8 cellular contexts compared by ENCODE assay signal in genomic region chr22:46736705-46737104, GRCh38. TPM values are rescaled to one million over a fixed set of nuclear protein-coding genes. Genes with fewer than 3 reads are reported as not detected.
DNase-seq lines count a peak whose midpoint lies in the region; ATAC-seq and TF ChIP-seq lines count a peak whose summit lies in the region.

No MANE protein-coding gene starts in this region.

- peaks cover 32% of the 10 kb centered on the region for H3K36me3 Mint-ChIP-seq in activated CD4-positive, alpha-beta memory T cell treated with anti-CD3 and anti-CD28 coated beads, Interleukin-2, amount 10 ng/mL, durations not matched to agents 7 days and 5 days (ENCODE audit: low read depth)

- peak overlapping the region; percentile 99 for H3K4me3 Mint-ChIP-seq in activated CD4-positive, alpha-beta memory T cell treated with anti-CD3 and anti-CD28 coated beads, Interleukin-2, amount 10 ng/mL, durations not matched to agents 7 days and 5 days

- peaks cover 51% of the 10 kb centered on the region for H3K4me1 Mint-ChIP-seq in activated CD4-positive, alpha-beta memory T cell treated with anti-CD3 and anti-CD28 coated beads, Interleukin-2, amount 10 ng/mL, durations not matched to agents 7 days and 5 days

- peak overlapping the region; percentile 100 for H3K27ac Mint-ChIP-seq in activated CD4-positive, alpha-beta memory T cell treated with anti-CD3 and anti-CD28 coated beads, Interleukin-2, amount 10 ng/mL, durations not matched to agents 7 days and 5 days

- in situ Hi-C loops in HAP-1 (cut with MboI; ENCODE audit: low sequenced_read_pairs) = no loop called here

- intact Hi-C loops in heart right ventricle (cut with DNase I) = loop anchor here in 6 of 10 donors (5.0 to 10.0 kb wide), 4 partner anchors 159 to 382 kb away; no protein-coding TSS in a partner anchor

- peak overlapping the region; percentile 96 to 99 (median 98) for H3K27ac ChIP-seq in heart right ventricle
- peak overlapping the region in 19 of 21 experiments; percentile 69 to 97 (median 93) for H3K27ac ChIP-seq in skin epidermis

- no peak for DNase-seq in HAP-1 (ENCODE audit: low spot score in 2 of 2)
- DNase-seq in activated CD4-positive, alpha-beta memory T cell treated with anti-CD3 and anti-CD28 coated beads, Interleukin-2, amount 10 ng/mL, durations not matched to agents 7 days and 5 days = no peak
- no peak for DNase-seq in heart right ventricle
- DNase-seq in MV-4-11 (lab: John Stamatoyannopoulos, UW) = no peak

- 42 to 50% methylated on average over 8 of the region's 8 CpGs for WGBS in heart right ventricle, 2 donors

- peak overlapping the region; percentile 62 for H3K4me3 ChIP-seq in HAP-1
- H3K4me3 ChIP-seq in heart right ventricle = peak overlapping the region; percentile 57 to 99 (median 92)
- H3K4me3 ChIP-seq in skin epidermis = peak overlapping the region; percentile 56 to 92 (median 74)

- CTCF ChIA-PET in activated CD4-positive, alpha-beta memory T cell treated with anti-CD3 and anti-CD28 coated beads, Interleukin-2, amount 10 ng/mL, durations not matched to agents 7 days and 5 days (lab: Charles Lee) = interaction anchor here (0.7 to 1.3 kb wide), 4 partner anchors 22 to 173 kb away, joined by 3 to 4 read pairs (median 3); no protein-coding TSS in a partner anchor

- no peaks in the 10 kb centered on the region for H3K27me3 Mint-ChIP-seq in activated CD4-positive, alpha-beta memory T cell treated with anti-CD3 and anti-CD28 coated beads, Interleukin-2, amount 10 ng/mL, durations not matched to agents 7 days and 5 days

- ATAC-seq in heart right ventricle (no peak), GM21723 (IDR thresholded peaks at IDR 0.05; ENCODE audit: unreplicated experiment) (no peak), HG03457 (IDR thresholded peaks at IDR 0.05; ENCODE audit: unreplicated experiment) (no peak), GM18861 (IDR thresholded peaks at IDR 0.05; ENCODE audit: unreplicated experiment) (no peak)

- POLR2A ChIA-PET in activated CD4-positive, alpha-beta memory T cell treated with anti-CD3 and anti-CD28 coated beads, Interleukin-2, amount 10 ng/mL, durations not matched to agents 7 days and 5 days (lab: Charles Lee) = interaction anchor here (1.3 to 2.5 kb wide), 3 partner anchors 13 to 440 kb away, joined by 4 to 17 read pairs (median 15); partner anchors contain the start of genes GTSE1 and TBC1D22A

- no peaks in the 10 kb centered on the region for H3K9me3 Mint-ChIP-seq in activated CD4-positive, alpha-beta memory T cell treated with anti-CD3 and anti-CD28 coated beads, Interleukin-2, amount 10 ng/mL, durations not matched to agents 7 days and 5 days

- no peak for TF ChIP-seq CTCF in heart right ventricle (IDR thresholded peaks at IDR 0.05)

- H3K9me3 ChIP-seq in HAP-1 = no peaks in the 10 kb centered on the region
- no peaks in the 10 kb centered on the region for H3K9me3 ChIP-seq in heart right ventricle

- H3K36me3 ChIP-seq in HAP-1 (replicated peaks) (no peaks in the 10 kb centered on the region; the same call in 1 of the 2 replicates), heart right ventricle (peaks cover 0 to 12% (median 0%) of the 10 kb centered on the region in 9 donors)

- H3K27me3 ChIP-seq in HAP-1 (ENCODE audit: low read depth) (no peaks in the 10 kb centered on the region), heart right ventricle (no peaks in the 10 kb centered on the region)

- H3K4me1 ChIP-seq in HAP-1 (peaks cover 11% of the 10 kb centered on the region), heart right ventricle (peaks cover 37 to 91% (median 83%) of the 10 kb centered on the region in 9 donors)

RNA-seq across cellular contexts. Expression of gene CERK, which starts 1.3 kb away (rescaled TPM):
- total RNA-seq in activated CD4-positive, alpha-beta memory T cell treated with anti-CD3 and anti-CD28 coated beads, Interleukin-2, amount 10 ng/mL, durations not matched to agents 7 days and 5 days = 10 to 100 TPM; 68.7 to 73.4 TPM
- 10 to 100 TPM; 50.9 to 97.0 (median 74.2) TPM for total RNA-seq in heart right ventricle
- 10 to 100 TPM; 21.5 to 55.3 TPM for polyA plus RNA-seq in heart right ventricle

RNA-seq across cellular contexts. Expression of gene TBC1D22A, which starts 25.7 kb away (rescaled TPM):
- total RNA-seq in activated CD4-positive, alpha-beta memory T cell treated with anti-CD3 and anti-CD28 coated beads, Interleukin-2, amount 10 ng/mL, durations not matched to agents 7 days and 5 days = 10 to 100 TPM; 38.5 to 41.0 TPM
- 10 to 100 TPM; 14.6 to 27.9 (median 18.0) TPM for total RNA-seq in heart right ventricle
- 10 to 100 TPM in 1 of 2 donors, 1 to 10 TPM in 1; 7.2 to 13.2 TPM for polyA plus RNA-seq in heart right ventricle
